In the genomic region with DNA sequence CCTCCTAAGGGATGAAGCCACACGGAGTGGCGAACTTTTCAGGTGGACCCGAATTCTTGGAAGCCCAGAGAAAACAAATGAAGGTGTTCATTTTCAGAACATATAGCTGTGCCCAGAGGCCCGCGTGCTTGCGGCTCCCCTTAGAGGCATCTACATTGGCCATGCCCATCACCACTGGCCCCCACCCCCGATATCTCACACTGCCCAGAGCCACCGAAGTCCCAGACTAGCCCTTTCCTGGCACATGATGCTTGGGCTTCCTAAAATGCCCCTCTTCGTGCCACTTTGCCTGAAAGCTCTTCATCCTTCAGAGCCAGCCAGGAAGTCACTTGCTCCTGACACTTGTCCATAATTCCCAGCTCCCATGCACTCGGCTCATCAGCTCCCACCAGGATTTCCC, we compare ENCODE assay signal across 8 cellular contexts. TPM values are rescaled to one million over a fixed set of nuclear protein-coding genes. Genes with fewer than 3 reads are reported as not detected.
DNase-seq lines count a peak whose midpoint lies in the region; ATAC-seq and TF ChIP-seq lines count a peak whose summit lies in the region.

No MANE protein-coding gene starts in this region.

- peaks cover 25% of the 10 kb centered on the region for H3K79me2 ChIP-seq in OCI-LY3 (ENCODE audit: low read length)
- H3K79me2 ChIP-seq in parathyroid adenoma = no peaks in the 10 kb centered on the region

- in situ Hi-C loops in ACHN (cut with HindIII; ENCODE audit: low pct_ligation_motif_present, low pct_unique_long_range_greater_than_20kb, low sequenced_read_pairs) = no loop called here

- TF ChIP-seq CTCF in CD14-positive monocyte (IDR thresholded peaks at IDR 0.05) (no peak), OCI-LY3 (IDR thresholded peaks at IDR 0.05; ENCODE audit: low read depth, low read length) (no peak), endothelial cell (IDR thresholded peaks at IDR 0.05; ENCODE audit: unreplicated experiment) (no peak), parathyroid adenoma (IDR thresholded peaks at IDR 0.05) (no peak)

- no peak for ATAC-seq in GM18867 (IDR thresholded peaks at IDR 0.05; ENCODE audit: unreplicated experiment)

- no peaks in the 10 kb centered on the region for H3K36me3 Mint-ChIP-seq in CD14-positive monocyte
- peaks cover 3% of the 10 kb centered on the region for H3K36me3 Mint-ChIP-seq in endothelial cell (ENCODE audit: low read depth, unreplicated experiment)

- H3K4me3 Mint-ChIP-seq in CD14-positive monocyte (peak overlapping the region in 1 of 2 donors; percentile 97), endothelial cell (ENCODE audit: unreplicated experiment) (peak overlapping the region; percentile 99)

- H3K9me3 Mint-ChIP-seq in CD14-positive monocyte (no peaks in the 10 kb centered on the region), endothelial cell (ENCODE audit: unreplicated experiment) (no peaks in the 10 kb centered on the region)

- H3K4me2 ChIP-seq in OCI-LY3 (ENCODE audit: low read length) (peak overlapping the region; percentile 94), parathyroid adenoma (ENCODE audit: low read length) (peak overlapping the region; percentile 66)

- peaks cover 14% of the 10 kb centered on the region for H3K4me1 ChIP-seq in OCI-LY3 (ENCODE audit: low read length)
- H3K4me1 ChIP-seq in parathyroid adenoma = no peaks in the 10 kb centered on the region

- H4K20me1 ChIP-seq in OCI-LY3 (ENCODE audit: insufficient read depth, low read length) = peaks cover 6% of the 10 kb centered on the region; the same call in 1 of the 2 replicates

- H3K4me1 Mint-ChIP-seq in CD14-positive monocyte (peaks cover 45% of the 10 kb centered on the region), endothelial cell (ENCODE audit: unreplicated experiment) (peaks cover 20% of the 10 kb centered on the region)

- no peaks in the 10 kb centered on the region for H3K9me3 ChIP-seq in OCI-LY3 (ENCODE audit: insufficient read depth, low read length)
- no peaks in the 10 kb centered on the region for H3K9me3 ChIP-seq in parathyroid adenoma (ENCODE audit: control insufficient read depth, low read length)

- DNase-seq in CD14-positive monocyte (ENCODE audit: low spot score) (no peak), endothelial cell (ENCODE audit: low spot score) (no peak), NCI-H524 (lab: John Stamatoyannopoulos, UW) (no peak), ACHN (no peak), foreskin melanocyte (no peak)

- peak overlapping the region; percentile 77 for H3K4me3 ChIP-seq in OCI-LY3 (ENCODE audit: low read length)
- H3K4me3 ChIP-seq in parathyroid adenoma (ENCODE audit: low read depth, low read length) = peak overlapping the region; percentile 89

- H2AFZ ChIP-seq in OCI-LY3 (ENCODE audit: low read depth, low read length) (no peak overlapping the region), parathyroid adenoma (no peak overlapping the region)

- intact Hi-C loops in CD14-positive monocyte (cut with micrococcal nuclease) = loop anchor here in 1 of 2 donors (10.0 kb wide), 1 partner anchor 169 kb away; a partner anchor contains a TSS

- H3K27me3 Mint-ChIP-seq in CD14-positive monocyte (ENCODE audit: low read depth in 3 of 3) (peaks cover 0 to 2% (median 0%) of the 10 kb centered on the region in 3 donors), endothelial cell (ENCODE audit: unreplicated experiment) (peaks cover 20% of the 10 kb centered on the region)

- no peaks in the 10 kb centered on the region for H3K36me3 ChIP-seq in OCI-LY3 (replicated peaks; ENCODE audit: low read depth, low read length)
- H3K36me3 ChIP-seq in parathyroid adenoma (ENCODE audit: control insufficient read depth, insufficient read depth, low read length) = no peaks in the 10 kb centered on the region

- H3K9ac ChIP-seq in OCI-LY3 (ENCODE audit: low read length) (peak overlapping the region; percentile 79; the same call in 1 of the 2 replicates), parathyroid adenoma (no peak overlapping the region)

- H3K27ac ChIP-seq in OCI-LY3 (ENCODE audit: low read length) (no peak overlapping the region), parathyroid adenoma (peak overlapping the region; percentile 100)

- H3K27ac Mint-ChIP-seq in CD14-positive monocyte (peak overlapping the region in 4 of 7 donors; percentile 74 to 100 (median 90)), endothelial cell (ENCODE audit: unreplicated experiment) (peak overlapping the region; percentile 2)

- H3K27me3 ChIP-seq in OCI-LY3 (ENCODE audit: low read depth, low read length) (no peaks in the 10 kb centered on the region), parathyroid adenoma (ENCODE audit: control insufficient read depth, insufficient read depth, low read length) (no peaks in the 10 kb centered on the region)

RNA-seq across cellular contexts. Expression of a gene that starts 2.1 kb away (rescaled TPM):
- 1 to 10 TPM; 2.2 to 2.5 TPM for polyA plus RNA-seq in CD14-positive monocyte
- 22.6 TPM for total RNA-seq in endothelial cell (ENCODE audit: unreplicated experiment)

RNA-seq across cellular contexts. Expression of a gene that starts 10.7 kb away (rescaled TPM):
- 1 to 10 TPM; 4.8 to 6.2 TPM for polyA plus RNA-seq in CD14-positive monocyte
- 9.4 TPM for total RNA-seq in endothelial cell (ENCODE audit: unreplicated experiment)

RNA-seq across cellular contexts. Expression of a gene that starts 13.9 kb away (rescaled TPM):
- 1 to 10 TPM in 1 of 2 donors, under 1 TPM in 1; 0.97 to 2.5 TPM for polyA plus RNA-seq in CD14-positive monocyte
- total RNA-seq in endothelial cell (ENCODE audit: unreplicated experiment) = 9.7 TPM

RNA-seq across cellular contexts. Expression of a gene that starts 15.5 kb away (rescaled TPM):
- 1 to 10 TPM; 2.5 to 2.9 TPM for polyA plus RNA-seq in CD14-positive monocyte
- 13.0 TPM for total RNA-seq in endothelial cell (ENCODE audit: unreplicated experiment)
